ENCODE assay signal across 8 cellular contexts in genomic region chr1:23166854-23167253, GRCh38. TPM values are rescaled to one million over a fixed set of nuclear protein-coding genes. Genes with fewer than 3 reads are reported as not detected.
DNase-seq lines count a peak whose midpoint lies in the region; ATAC-seq and TF ChIP-seq lines count a peak whose summit lies in the region.

No MANE protein-coding gene starts in this region.

- H3K79me2 ChIP-seq in ACC112 (ENCODE audit: control insufficient read depth, insufficient read depth, low read length, unreplicated experiment): peaks cover 61% of the 10 kb centered on the region
- H3K79me2 ChIP-seq in KMS-11 (ENCODE audit: insufficient read depth, low read depth): peaks cover 23% of the 10 kb centered on the region; the same call in 1 of the 2 replicates

- H3K36me3 Mint-ChIP-seq in naive B cell: peaks cover 0 to 5% of the 10 kb centered on the region in 2 donors

- peak overlapping the region in 3 of 6 donors; percentile 24 to 74 (median 53) for H3K27ac Mint-ChIP-seq in naive B cell

- H3K9ac ChIP-seq in KMS-11: no peak overlapping the region

- H3K36me3 ChIP-seq in ACC112 (ENCODE audit: insufficient read depth, low read length) (no peaks in the 10 kb centered on the region), KMS-11 (ENCODE audit: insufficient read depth) (no peaks in the 10 kb centered on the region)

- peak overlapping the region; percentile 89; the same call in 1 of the 2 replicates for H3K4me2 ChIP-seq in KMS-11

- peak overlapping the region; percentile 65 to 99 (median 90) for H3K4me3 Mint-ChIP-seq in naive B cell

- H3K27me3 Mint-ChIP-seq in naive B cell: no peaks in the 10 kb centered on the region

- no peak for TF ChIP-seq CTCF in KMS-11 (conservative IDR thresholded peaks at IDR 0.05; ENCODE audit: low read depth, low read length)
- TF ChIP-seq CTCF in choroid plexus epithelial cell (conservative IDR thresholded peaks at IDR 0.05; ENCODE audit: low read depth, low read length): no peak

- no peak for DNase-seq in choroid plexus epithelial cell (ENCODE audit: low read depth)
- no peak for DNase-seq in naive B cell
- DNase-seq in effector CD4-positive, alpha-beta T cell: no peak
- no peak for DNase-seq in NCI-H2196 treated with DMSO at 0.1 percent for 48 hours (lab: John Stamatoyannopoulos, UW; ENCODE audit: unreplicated experiment)

- H3K4me1 ChIP-seq in ACC112 (ENCODE audit: control insufficient read depth, insufficient read depth, low read length, unreplicated experiment) (peaks cover 44% of the 10 kb centered on the region), KMS-11 (ENCODE audit: low read depth, poor library complexity, severe bottlenecking) (peaks cover 10% of the 10 kb centered on the region)

- H3K27ac ChIP-seq in ACC112 (ENCODE audit: low read depth, low read length): peak overlapping the region; percentile 12; the same call in 1 of the 2 replicates
- no peak overlapping the region for H3K27ac ChIP-seq in KMS-11

- no peaks in the 10 kb centered on the region for H4K20me1 ChIP-seq in KMS-11 (ENCODE audit: insufficient read depth)

- peaks cover 18 to 26% (median 26%) of the 10 kb centered on the region in 3 donors for H3K4me1 Mint-ChIP-seq in naive B cell

- ATAC-seq in naive B cell (ENCODE audit: low read depth in 2 of 2): no peak
- no peak for ATAC-seq in HG03439 (IDR thresholded peaks at IDR 0.05; ENCODE audit: unreplicated experiment)
- no peak for ATAC-seq in activated CD4-positive, CD25-positive, alpha-beta regulatory T cell treated with anti-CD3 and anti-CD28 coated beads, Interleukin-2, amount 50 U/mL, for 24 hours

- H3K4me3 ChIP-seq in ACC112 (ENCODE audit: low read depth, low read length): peak overlapping the region; percentile 96
- H3K4me3 ChIP-seq in KMS-11 (IDR thresholded peaks at IDR 0.05; ENCODE audit: insufficient read depth, low read depth, low read length): no peak overlapping the region
- peak overlapping the region; percentile 74 for H3K4me3 ChIP-seq in choroid plexus epithelial cell (ENCODE audit: low read depth, low read length)

- H2AFZ ChIP-seq in ACC112 (ENCODE audit: low read length, unreplicated experiment) (no peak overlapping the region), KMS-11 (ENCODE audit: low read depth) (no peak overlapping the region)

- no peaks in the 10 kb centered on the region for H3K9me3 Mint-ChIP-seq in naive B cell

- H3K27me3 ChIP-seq in ACC112 (ENCODE audit: insufficient read depth, low read length) (no peaks in the 10 kb centered on the region), KMS-11 (ENCODE audit: insufficient read depth, low read depth) (no peaks in the 10 kb centered on the region)

RNA-seq across cellular contexts. Expression of gene LUZP1, which starts 1.8 kb away (rescaled TPM):
- polyA plus RNA-seq in naive B cell (ENCODE audit: low read depth in 6 of 6): 10 to 100 TPM in 1 of 6 donors, 1 to 10 TPM in 5; 1.3 to 14.1 (median 7.0) TPM

RNA-seq across cellular contexts. Expression of gene HTR1D, which starts 50.4 kb away (rescaled TPM):
- polyA plus RNA-seq in naive B cell (ENCODE audit: low read depth in 6 of 6): not detected
